1 cellular context compared by ENCODE assay signal in genomic region chr15:65653341-65653740, GRCh38.
TF ChIP-seq lines count a peak whose summit lies in the region.

No MANE protein-coding gene starts in this region.

TF ChIP-seq in HepG2, 621 proteins besides CTCF, POLR2A, EP300 and RAD21:
- TF ChIP-seq BRCA1 (CRISPR knock-in tag; IDR thresholded peaks at IDR 0.05) (no peak), YEATS2 (CRISPR knock-in tag; IDR thresholded peaks at IDR 0.05; ENCODE audit: borderline replicate concordance) (no peak), TP53 (CRISPR knock-in tag; conservative IDR thresholded peaks at IDR 0.05) (no peak), ZNF451 (CRISPR knock-in tag; IDR thresholded peaks at IDR 0.05) (no peak), ZNF792 (CRISPR knock-in tag; IDR thresholded peaks at IDR 0.05) (no peak), E2F5 (CRISPR knock-in tag; conservative IDR thresholded peaks at IDR 0.05) (no peak), ZNF331 (CRISPR knock-in tag; IDR thresholded peaks at IDR 0.05) (no peak), MIER2 (CRISPR knock-in tag; IDR thresholded peaks at IDR 0.05) (no peak)
TF ChIP-seq in HepG2: peak in this region for 0.
